1 cellular context compared by ENCODE assay signal in genomic region chr5:143466632-143467031, GRCh38.
TF ChIP-seq lines count a peak whose summit lies in the region.

No MANE protein-coding gene starts in this region.

TF ChIP-seq in HepG2, 621 proteins besides CTCF, POLR2A, EP300 and RAD21 (continued from another document):
- no peak for TF ChIP-seq ZBTB33 (CRISPR knock-in tag; IDR thresholded peaks at IDR 0.05)
- no peak for TF ChIP-seq KDM2A (CRISPR knock-in tag; IDR thresholded peaks at IDR 0.05; ENCODE audit: borderline replicate concordance, low read depth)
- 0 out of 2 replicates have a peak, but pooled peaks have one; percentile 31 for TF ChIP-seq HDAC1 (CRISPR knock-in tag; IDR thresholded peaks at IDR 0.05)
- TF ChIP-seq THAP9 (CRISPR knock-in tag; IDR thresholded peaks at IDR 0.05; ENCODE audit: borderline replicate concordance), result no peak
- TF ChIP-seq CCDC6 (CRISPR knock-in tag; IDR thresholded peaks at IDR 0.05), result no peak
- TF ChIP-seq ONECUT2 (CRISPR knock-in tag; IDR thresholded peaks at IDR 0.05), result peak; percentile 75
- no peak for TF ChIP-seq MTF1 (CRISPR knock-in tag; IDR thresholded peaks at IDR 0.05)
- peak; percentile 62 for TF ChIP-seq GATAD2A (CRISPR knock-in tag; IDR thresholded peaks at IDR 0.05)
- TF ChIP-seq PRDM15 (CRISPR knock-in tag; IDR thresholded peaks at IDR 0.05), result no peak
- TF ChIP-seq ZIK1 (CRISPR knock-in tag; IDR thresholded peaks at IDR 0.05; ENCODE audit: borderline replicate concordance, low read depth), result no peak
- TF ChIP-seq SOX13 (IDR thresholded peaks at IDR 0.05), result no peak
- TF ChIP-seq SOX13 (CRISPR knock-in tag; conservative IDR thresholded peaks at IDR 0.05 in 1 of 2, IDR thresholded peaks at IDR 0.05 in 1 of 2), result no peak
- peak; percentile 35; the same call in 1 of the 2 replicates for TF ChIP-seq ZMYM4 (CRISPR knock-in tag; IDR thresholded peaks at IDR 0.05)
- no peak for TF ChIP-seq SAP130 (CRISPR knock-in tag; IDR thresholded peaks at IDR 0.05; ENCODE audit: low read depth)
- peak; percentile 47 for TF ChIP-seq FOXA3 (CRISPR knock-in tag; IDR thresholded peaks at IDR 0.05)
- no peak for TF ChIP-seq ZNF766 (CRISPR knock-in tag; IDR thresholded peaks at IDR 0.05; ENCODE audit: borderline replicate concordance)
- TF ChIP-seq CREB1 (IDR thresholded peaks at IDR 0.05), result no peak
- TF ChIP-seq CREB1 (CRISPR knock-in tag; IDR thresholded peaks at IDR 0.05), result peak; percentile 32; the same call in 1 of the 2 replicates
- TF ChIP-seq RARA (CRISPR knock-in tag; IDR thresholded peaks at IDR 0.05), result no peak
- TF ChIP-seq MXD3 (CRISPR knock-in tag; IDR thresholded peaks at IDR 0.05), result no peak
- TF ChIP-seq ZNF414 (CRISPR knock-in tag; IDR thresholded peaks at IDR 0.05), result no peak
- no peak for TF ChIP-seq XRCC5 (optimal IDR thresholded peaks at IDR 0.05; ENCODE audit: low read length)
- no peak for TF ChIP-seq TMF1 (CRISPR knock-in tag; IDR thresholded peaks at IDR 0.05; ENCODE audit: low read depth)
- TF ChIP-seq ELF1 (CRISPR knock-in tag; IDR thresholded peaks at IDR 0.05), result no peak
- TF ChIP-seq CEBPB (IDR thresholded peaks at IDR 0.05; ENCODE audit: borderline replicate concordance, low read depth, low read length), result no peak
- TF ChIP-seq HNF4A (CRISPR knock-in tag; IDR thresholded peaks at IDR 0.05), result peak; percentile 70
- no peak for TF ChIP-seq FOXP1 (IDR thresholded peaks at IDR 0.05)
- 0 out of 2 replicates have a peak, but pooled peaks have one; percentile 9 for TF ChIP-seq FOXP1 (CRISPR knock-in tag; IDR thresholded peaks at IDR 0.05)
- 0 out of 2 replicates have a peak, but pooled peaks have one; percentile 16 for TF ChIP-seq HMG20A (CRISPR knock-in tag; IDR thresholded peaks at IDR 0.05; ENCODE audit: borderline replicate concordance)
- TF ChIP-seq ZNF564 (CRISPR knock-in tag; IDR thresholded peaks at IDR 0.05), result no peak
- TF ChIP-seq MED13 (CRISPR knock-in tag; IDR thresholded peaks at IDR 0.05), result no peak
- TF ChIP-seq USF2 (IDR thresholded peaks at IDR 0.05; ENCODE audit: low read depth, low read length), result no peak
- no peak for TF ChIP-seq USF2 (CRISPR knock-in tag; IDR thresholded peaks at IDR 0.05; ENCODE audit: borderline replicate concordance)
- no peak for TF ChIP-seq ZNF30 (CRISPR knock-in tag; IDR thresholded peaks at IDR 0.05)
- no peak for TF ChIP-seq KDM3A (CRISPR knock-in tag; IDR thresholded peaks at IDR 0.05; ENCODE audit: low read depth)
- TF ChIP-seq ADNP (CRISPR knock-in tag; IDR thresholded peaks at IDR 0.05), result no peak
- no peak for TF ChIP-seq GZF1 (CRISPR knock-in tag; IDR thresholded peaks at IDR 0.05)
- no peak for TF ChIP-seq TAF1 (CRISPR knock-in tag; IDR thresholded peaks at IDR 0.05)
- TF ChIP-seq ATF6 (CRISPR knock-in tag; conservative IDR thresholded peaks at IDR 0.05), result no peak
- no peak for TF ChIP-seq KLF9 (CRISPR knock-in tag; IDR thresholded peaks at IDR 0.05; ENCODE audit: low read depth)
- TF ChIP-seq ZNF281 (CRISPR knock-in tag; IDR thresholded peaks at IDR 0.05; ENCODE audit: borderline replicate concordance), result no peak
- peak; percentile 66 for TF ChIP-seq PAXIP1 (CRISPR knock-in tag; conservative IDR thresholded peaks at IDR 0.05)
- TF ChIP-seq TBX3 (IDR thresholded peaks at IDR 0.05; ENCODE audit: borderline replicate concordance), result peak; percentile 49; the same call in 1 of the 2 replicates
- TF ChIP-seq ZNF224 (CRISPR knock-in tag; IDR thresholded peaks at IDR 0.05), result no peak
- TF ChIP-seq BORCS8-MEF2B (CRISPR knock-in tag; IDR thresholded peaks at IDR 0.05), result no peak
- TF ChIP-seq MED1 (CRISPR knock-in tag; IDR thresholded peaks at IDR 0.05), result 0 out of 2 replicates have a peak, but pooled peaks have one; percentile 21
